ENCODE assay signal across 11 cellular contexts in genomic region chr11:2801711-2802388, GRCh38.
DNase-seq lines count a peak whose midpoint lies in the region; ATAC-seq and TF ChIP-seq lines count a peak whose summit lies in the region.
"Had no signal": no experiment of that assay in that cellular context is flagged by ENCODE, and none has a peak within 500 bp of the region (broad histone marks: within the 10 kb centered on the region; RNA-seq: fewer than 3 reads in every experiment).

No MANE protein-coding gene starts in this region.

- peaks cover 35% of the 10 kb centered on the region for H3K4me1 Mint-ChIP-seq in nephron
- H3K4me1 Mint-ChIP-seq: activated naive CD8-positive, alpha-beta T cell treated with anti-CD3 and anti-CD28 coated beads, Interleukin-2, amount 50 U/mL, for 24 hours had no signal

- no peaks in the 10 kb centered on the region for H3K36me3 ChIP-seq in right atrium auricular region
- no peaks in the 10 kb centered on the region for H3K36me3 ChIP-seq in uterus
- H3K36me3 ChIP-seq: gastrocnemius medialis, thyroid gland had no signal

- intact Hi-C loops in cardiac septum (cut with DNase I) (no loop called here), uterus (cut with DNase I; ENCODE audit: low total_unique reads) (no loop called here)

- H3K27me3 Mint-ChIP-seq in nephron (ENCODE audit: low read depth): peaks cover 10% of the 10 kb centered on the region
- H3K27me3 Mint-ChIP-seq: activated naive CD8-positive, alpha-beta T cell treated with anti-CD3 and anti-CD28 coated beads, Interleukin-2, amount 50 U/mL, for 24 hours had no signal

- TF ChIP-seq CTCF in right atrium auricular region (IDR thresholded peaks at IDR 0.05): no peak
- TF ChIP-seq CTCF in nephron (IDR thresholded peaks at IDR 0.05; ENCODE audit: unreplicated experiment in 3 of 3): no peak
- no peak for TF ChIP-seq CTCF in uterus (IDR thresholded peaks at IDR 0.05)

- H3K9me3 ChIP-seq in right atrium auricular region (no peaks in the 10 kb centered on the region), uterus (no peaks in the 10 kb centered on the region)
- H3K9me3 ChIP-seq: gastrocnemius medialis, thyroid gland had no signal

- no peak overlapping the region for H3K4me3 ChIP-seq in right atrium auricular region
- no peak overlapping the region for H3K4me3 ChIP-seq in uterus
- H3K4me3 ChIP-seq: gastrocnemius medialis, thyroid gland had no signal

- ATAC-seq in GM18868 (IDR thresholded peaks at IDR 0.05; ENCODE audit: unreplicated experiment) (no peak), GM18870 (IDR thresholded peaks at IDR 0.05; ENCODE audit: unreplicated experiment) (no peak)
- ATAC-seq: activated naive CD8-positive, alpha-beta T cell treated with anti-CD3 and anti-CD28 coated beads, Interleukin-2, amount 50 U/mL, for 24 hours; gastrocnemius medialis had no signal

- no peak for TF ChIP-seq POLR2A in uterus (IDR thresholded peaks at IDR 0.05)

- no peak overlapping the region for H3K4me3 Mint-ChIP-seq in nephron
- H3K4me3 Mint-ChIP-seq: activated naive CD8-positive, alpha-beta T cell treated with anti-CD3 and anti-CD28 coated beads, Interleukin-2, amount 50 U/mL, for 24 hours had no signal

- H3K36me3 Mint-ChIP-seq in nephron (ENCODE audit: low read depth): peaks cover 6% of the 10 kb centered on the region

- peak; percentile 53 for DNase-seq in cardiac septum (ENCODE audit: low spot score)
- no peak for DNase-seq in right atrium auricular region (ENCODE audit: low spot score)
- DNase-seq in ecto neural progenitor cell (ENCODE audit: low spot score): peak; percentile 43
- DNase-seq in uterus: peak; percentile 14 to 20
- DNase-seq in AG08396 (ENCODE audit: low spot score): no peak
- DNase-seq: activated naive CD8-positive, alpha-beta T cell treated with anti-CD3 and anti-CD28 coated beads, Interleukin-2, amount 50 U/mL, for 24 hours had no signal

- H3K27me3 ChIP-seq in right atrium auricular region: no peaks in the 10 kb centered on the region
- no peaks in the 10 kb centered on the region for H3K27me3 ChIP-seq in uterus
- H3K27me3 ChIP-seq: thyroid gland had no signal

- peaks cover 10% of the 10 kb centered on the region for H3K9me3 Mint-ChIP-seq in nephron
- H3K9me3 Mint-ChIP-seq: activated naive CD8-positive, alpha-beta T cell treated with anti-CD3 and anti-CD28 coated beads, Interleukin-2, amount 50 U/mL, for 24 hours had no signal

- H3K4me1 ChIP-seq in right atrium auricular region: peaks cover 0 to 14% of the 10 kb centered on the region in 2 donors
- H3K4me1 ChIP-seq in uterus: peaks cover 0 to 3% of the 10 kb centered on the region in 2 donors

- H3K27ac ChIP-seq in right atrium auricular region: no peak overlapping the region
- H3K27ac ChIP-seq in uterus: no peak overlapping the region
- H3K27ac ChIP-seq: gastrocnemius medialis, thyroid gland had no signal

- H3K27ac Mint-ChIP-seq in nephron: peak overlapping the region; percentile 59 to 80 (median 75)
- H3K27ac Mint-ChIP-seq: activated naive CD8-positive, alpha-beta T cell treated with anti-CD3 and anti-CD28 coated beads, Interleukin-2, amount 50 U/mL, for 24 hours had no signal

Comparison
In these comparisons a context has a peak if more than half of its experiments do, and no peak if none do; other contexts are left out.
1. DNase-seq: peak in cardiac septum (single experiment), ecto neural progenitor cell (single experiment) and uterus (2 of 2); none in right atrium auricular region (single experiment) and AG08396 (single experiment).